In genomic region chr16:22161401-22161800, GRCh38 we compare ENCODE assay signal across 1 cellular context.
TF ChIP-seq lines count a peak whose summit lies in the region.

No MANE protein-coding gene starts in this region.

TF ChIP-seq in WTC11, 78 proteins besides CTCF, POLR2A, EP300 and RAD21 (continued from another document):
- TF ChIP-seq USF2 (CRISPR knock-in tag; IDR thresholded peaks at IDR 0.05) (no peak), ERG (CRISPR knock-in tag; IDR thresholded peaks at IDR 0.05) (no peak), E2F4 (CRISPR knock-in tag; IDR thresholded peaks at IDR 0.05; ENCODE audit: borderline replicate concordance, low read depth) (no peak), ZNF121 (CRISPR knock-in tag; IDR thresholded peaks at IDR 0.05) (no peak)
